In genomic region chr4:94140998-94141397, GRCh38 we compare ENCODE assay signal across 26 cellular contexts.
"Had no signal": no experiment of that assay in that cellular context is flagged by ENCODE, and none has a peak within 500 bp of the region (broad histone marks: within the 10 kb centered on the region; RNA-seq: fewer than 3 reads in every experiment).

No MANE protein-coding gene starts in this region.

- DNase-seq: KBM-7, MG63, NCI-H1092, NCI-H1105 treated with DMSO at 0.1 percent for 48 hours, NCI-H1417 treated with DMSO at 0.1 percent for 48 hours, NCI-H146, NCI-H1694 treated with DMSO at 0.1 percent for 48 hours, NCI-H1930, NCI-H2081, NCI-H2171, NCI-H226, NCI-H446, NCI-H510A, NCI-H524 treated with DMSO at 0.1 percent for 48 hours, NCI-H69, NCI-H774, PC-3, SHP77 treated with DMSO at 0.1 percent for 48 hours, SJCRH30, T-cell had no signal

- H3K4me3 ChIP-seq: MG63, SJCRH30 had no signal

- H3K4me1 Mint-ChIP-seq: IgD-negative memory B cell, T-cell had no signal

- H3K36me3 ChIP-seq: MG63, SJCRH30 had no signal

- ATAC-seq: Panc1, PC-3, SK-N-SH treated with all-trans-retinoic acid at 6 μM for 48 hours had no signal

- H3K4me3 Mint-ChIP-seq: IgD-negative memory B cell, T-cell had no signal

- H3K27me3 ChIP-seq: MG63 had no signal

- H3K27me3 Mint-ChIP-seq: IgD-negative memory B cell had no signal

- FAIRE-seq: HTR-8/SVneo had no signal

- H3K9me3 Mint-ChIP-seq: IgD-negative memory B cell had no signal

- H3K27ac Mint-ChIP-seq: IgD-negative memory B cell, T-cell had no signal

- H3K36me3 Mint-ChIP-seq: IgD-negative memory B cell, T-cell had no signal

- H3K27ac ChIP-seq: HL-60, RWPE1, SJCRH30 had no signal

- H3K4me1 ChIP-seq: SJCRH30 had no signal

- H3K9me3 ChIP-seq: MG63, SJCRH30 had no signal
